Comparison of ENCODE assay signal across 8 cellular contexts in genomic region chr6:39228111-39228971, GRCh38. TPM values are rescaled to one million over a fixed set of nuclear protein-coding genes. Genes with fewer than 3 reads are reported as not detected.
DNase-seq lines count a peak whose midpoint lies in the region; ATAC-seq and TF ChIP-seq lines count a peak whose summit lies in the region.

No MANE protein-coding gene starts in this region.

- ATAC-seq in Right ventricle myocardium inferior, result no peak
- ATAC-seq in central memory CD8-positive, alpha-beta T cell (replicated peaks; ENCODE audit: extremely low read depth, poor library complexity, severe bottlenecking), result no peak

- H3K4me3 ChIP-seq in cardiac muscle cell, result peak overlapping the region; percentile 43
- peak overlapping the region; percentile 43 for H3K4me3 ChIP-seq in ovary
- peak overlapping the region; percentile 51 for H3K4me3 ChIP-seq in urinary bladder (ENCODE audit: low read depth, low read length)

- peaks cover 1% of the 10 kb centered on the region for H3K36me3 Mint-ChIP-seq in central memory CD8-positive, alpha-beta T cell (ENCODE audit: insufficient read depth)

- intact Hi-C loops in Right ventricle myocardium inferior (cut with DNase I), result no loop called here
- intact Hi-C loops in ovary (cut with DNase I), result no loop called here

- no peaks in the 10 kb centered on the region for H3K9me3 ChIP-seq in cardiac muscle cell (ENCODE audit: low read depth)
- H3K9me3 ChIP-seq in ovary, result no peaks in the 10 kb centered on the region

- no peaks in the 10 kb centered on the region for H3K36me3 ChIP-seq in cardiac muscle cell
- no peaks in the 10 kb centered on the region for H3K36me3 ChIP-seq in ovary
- H3K36me3 ChIP-seq in urinary bladder (ENCODE audit: insufficient read depth), result no peaks in the 10 kb centered on the region

- no peak for DNase-seq in cardiac muscle cell (ENCODE audit: low read depth in 1 of 2, low spot score in 1 of 2)
- DNase-seq in Right ventricle myocardium inferior (ENCODE audit: missing footprints), result no peak
- no peak for DNase-seq in central memory CD8-positive, alpha-beta T cell (ENCODE audit: low spot score in 2 of 2)
- DNase-seq in ovary, result peak in 2 of 5 donors; percentile 37 to 42
- DNase-seq in NCI-H446 (lab: John Stamatoyannopoulos, UW), result no peak
- no peak for DNase-seq in foreskin melanocyte
- DNase-seq in NCI-H2081 treated with DMSO at 0.1 percent for 48 hours (lab: John Stamatoyannopoulos, UW), result no peak

- peak overlapping the region; percentile 53 for H3K27ac Mint-ChIP-seq in central memory CD8-positive, alpha-beta T cell (ENCODE audit: low read depth)

- H3K27ac ChIP-seq in cardiac muscle cell (no peak overlapping the region), ovary (peak overlapping the region in 1 of 2 donors; percentile 59), urinary bladder (ENCODE audit: low read depth) (no peak overlapping the region)

- H3K9me3 Mint-ChIP-seq in central memory CD8-positive, alpha-beta T cell, result no peaks in the 10 kb centered on the region

- TF ChIP-seq EP300 in ovary (IDR thresholded peaks at IDR 0.05), result no peak

- H3K4me1 ChIP-seq in cardiac muscle cell (ENCODE audit: low read depth), result no peaks in the 10 kb centered on the region
- H3K4me1 ChIP-seq in ovary (ENCODE audit: insufficient read depth), result peaks cover 15% of the 10 kb centered on the region
- H3K4me1 ChIP-seq in urinary bladder (ENCODE audit: insufficient read depth), result no peaks in the 10 kb centered on the region

- H3K27me3 ChIP-seq in cardiac muscle cell (peaks cover 35% of the 10 kb centered on the region), ovary (no peaks in the 10 kb centered on the region)

- WGBS in ovary, 3 donors, result 5 to 22% (median 9%) methylated on average over 39 to 41 of the region's 41 CpGs
- WGBS in urinary bladder, result 46% methylated on average over 41 of the region's 41 CpGs

- H3K4me1 Mint-ChIP-seq in central memory CD8-positive, alpha-beta T cell, result peaks cover 32% of the 10 kb centered on the region

- no peak for TF ChIP-seq POLR2A in ovary (IDR thresholded peaks at IDR 0.05)

- H3K27me3 Mint-ChIP-seq in central memory CD8-positive, alpha-beta T cell, result peaks cover 20% of the 10 kb centered on the region

- no peak for TF ChIP-seq CTCF in cardiac muscle cell (IDR thresholded peaks at IDR 0.05; ENCODE audit: low read depth, low read length)
- TF ChIP-seq CTCF in ovary (IDR thresholded peaks at IDR 0.05), result no peak

- peak overlapping the region; percentile 73 for H3K4me3 Mint-ChIP-seq in central memory CD8-positive, alpha-beta T cell

RNA-seq across cellular contexts. Expression of gene KCNK5, which starts 0.9 kb away (rescaled TPM):
- total RNA-seq in cardiac muscle cell, result 0.27 and 0.28 TPM in 2 replicates
- polyA plus RNA-seq in cardiac muscle cell, result 0.21 TPM in 1 of 2 replicates, not detected in the other
- 0.60 TPM for total RNA-seq in Right ventricle myocardium inferior
- total RNA-seq in ovary, result 1 to 10 TPM; 5.6 to 9.8 (median 7.9) TPM
- polyA plus RNA-seq in ovary, result 10 to 100 TPM in 1 of 2 donors, 1 to 10 TPM in 1; 1.9 to 15.2 TPM
- 2.3 TPM for total RNA-seq in urinary bladder
- 3.1 TPM for polyA plus RNA-seq in urinary bladder
